Comparison of ENCODE assay signal across 17 cellular contexts in genomic region chr1:241527146-241527545, GRCh38. TPM values are rescaled to one million over a fixed set of nuclear protein-coding genes. Genes with fewer than 3 reads are reported as not detected.
A peak's percentile ranks its signal among the peaks of the same experiment; 100 is the strongest.
DNase-seq lines count a peak whose midpoint lies in the region; ATAC-seq, FAIRE-seq and TF ChIP-seq lines count a peak whose summit lies in the region.
"Had no signal": no experiment of that assay in that cellular context is flagged by ENCODE, and none has a peak within 500 bp of the region (broad histone marks: within the 10 kb centered on the region; RNA-seq: fewer than 3 reads in every experiment).

No MANE protein-coding gene starts in this region.

- intact Hi-C loops in posterior vena cava (cut with DNase I): no loop called here

- peak; percentile 40 for FAIRE-seq in GM12891 (lab: Jason Lieb, UNC)
- no peak for FAIRE-seq in RCC 7860 (lab: Jason Lieb, UNC)
- FAIRE-seq: A204.1, H1 had no signal

- no peak for DNase-seq in GM12891 (ENCODE audit: insufficient read length, low spot score)
- DNase-seq in SK-N-MC (ENCODE audit: low read depth, low spot score): no peak
- DNase-seq in amniotic epithelial cell (ENCODE audit: low read depth): peak; percentile 2
- DNase-seq in posterior vena cava (ENCODE audit: low spot score): no peak
- DNase-seq in RCC 7860 (ENCODE audit: low spot score): no peak
- DNase-seq: AML-193; Caco-2; CD4-positive, alpha-beta T cell; DMS79 treated with DMSO at 0.1 percent for 48 hours; GF-D8; H9 had no signal

- no peak for ATAC-seq in esophagus mucosa

- peak overlapping the region; percentile 71 for H3K4me3 ChIP-seq in SK-N-MC

- H3K9me3 ChIP-seq in SK-N-MC (ENCODE audit: low read depth, low read length): no peaks in the 10 kb centered on the region
- H3K9me3 ChIP-seq: Caco-2 had no signal

- TF ChIP-seq POLR2A in GM12891 (IDR thresholded peaks at IDR 0.05; ENCODE audit: low read depth, low read length): no peak

- peak overlapping the region; percentile 92 for H3K27ac ChIP-seq in SK-N-MC
- H3K27ac ChIP-seq: C4-2B had no signal

- peak overlapping the region; percentile 63 for H3K9ac ChIP-seq in SK-N-MC (ENCODE audit: insufficient read length)

- H3K36me3 ChIP-seq in SK-N-MC (ENCODE audit: insufficient read depth, low read length): no peaks in the 10 kb centered on the region

TF ChIP-seq in GM12891, 5 proteins besides CTCF, POLR2A, EP300 and RAD21:
- TF ChIP-seq POU2F2 (IDR thresholded peaks at IDR 0.05; ENCODE audit: low read depth, low read length): no peak
- TF ChIP-seq PAX5 (IDR thresholded peaks at IDR 0.05; ENCODE audit: insufficient read depth, low read length, severe bottlenecking): no peak
- TF ChIP-seq SPI1 (IDR thresholded peaks at IDR 0.05; ENCODE audit: low read depth, low read length): no peak
- TF ChIP-seq TAF1 (IDR thresholded peaks at IDR 0.05; ENCODE audit: low read depth, low read length): no peak
- no peak for TF ChIP-seq POLR2AphosphoS5 (IDR thresholded peaks at IDR 0.05; ENCODE audit: low read depth, low read length)

RNA-seq across cellular contexts. Expression of gene KMO, which starts 5.0 kb away (rescaled TPM):
- polyA plus RNA-seq in GM12891 (2012; ENCODE audit: low read depth, missing spikeins): 7.0 TPM
- 1 to 10 TPM; 1.1 to 1.2 TPM for total RNA-seq in posterior vena cava
- 0.12 TPM for total RNA-seq in esophagus mucosa
- total RNA-seq: Caco-2; CD4-positive, alpha-beta T cell; H1; H9; HT-29 had no signal
- polyA plus RNA-seq: BJ, H1 had no signal

RNA-seq across cellular contexts. Expression of gene FH, which starts 7.6 kb away (rescaled TPM):
- polyA plus RNA-seq in GM12891 (2012; ENCODE audit: low read depth, missing spikeins): 88.6 TPM
- 10 to 100 TPM; 45.0 to 54.1 TPM for total RNA-seq in posterior vena cava
- total RNA-seq in esophagus mucosa: 54.8 TPM
